ENCODE assay signal across 10 cellular contexts in genomic region chr1:14516974-14517812, GRCh38.
DNase-seq lines count a peak whose midpoint lies in the region; ATAC-seq, FAIRE-seq and TF ChIP-seq lines count a peak whose summit lies in the region.
"Had no signal": no experiment of that assay in that cellular context is flagged by ENCODE, and none has a peak within 500 bp of the region (broad histone marks: within the 10 kb centered on the region; RNA-seq: fewer than 3 reads in every experiment).

No MANE protein-coding gene starts in this region.

- H4K20me1 ChIP-seq in GM12878 (ENCODE audit: control insufficient read depth, insufficient read depth) (no peaks in the 10 kb centered on the region), keratinocyte (ENCODE audit: control insufficient read depth, extremely low read depth, insufficient read depth, low read length) (no peaks in the 10 kb centered on the region)

- RAD21 ChIA-PET in GM12878 (lab: Charles Lee; ENCODE audit: unreplicated experiment) = interaction anchor here (0.8 to 1.4 kb wide), 3 partner anchors 21 to 82 kb away, joined by 3 to 5 read pairs (median 3); no protein-coding TSS in a partner anchor

- H3K4me3 ChIP-seq in GM12878 (no peak overlapping the region), keratinocyte (ENCODE audit: control insufficient read depth in 2 of 3, extremely low read depth in 1 of 3, insufficient read depth in 2 of 3, low read depth in 1 of 3, low read length in 3 of 3) (no peak overlapping the region)

- H3K4me1 ChIP-seq in GM12878 (ENCODE audit: control insufficient read depth, insufficient read depth, low read length) (peaks cover 46% of the 10 kb centered on the region), keratinocyte (ENCODE audit: control insufficient read depth, extremely low read depth, insufficient read depth, low read length) (peaks cover 51% of the 10 kb centered on the region)

- no peak overlapping the region for H3K27ac Mint-ChIP-seq in naive thymus-derived CD8-positive, alpha-beta T cell
- H3K27ac Mint-ChIP-seq: CD14-positive monocyte had no signal

- no peak for DNase-seq in Right ventricle myocardium inferior (ENCODE audit: missing footprints)
- no peak for DNase-seq in cardiac septum (ENCODE audit: low spot score)
- peak; percentile 69 for DNase-seq in GM12878 (ENCODE audit: low read depth, low spot score)
- peak; percentile 90 for DNase-seq in keratinocyte (ENCODE audit: low read depth, low spot score)
- DNase-seq in CD1c-positive myeloid dendritic cell (ENCODE audit: extremely low spot score) = no peak
- DNase-seq in MV-4-11 (lab: John Stamatoyannopoulos, UW) = no peak
- no peak for DNase-seq in DMS 273 treated with DMSO at 0.1 percent for 48 hours (lab: John Stamatoyannopoulos, UW)
- DNase-seq in naive thymus-derived CD8-positive, alpha-beta T cell = no peak

- H3K79me2 ChIP-seq in GM12878 (ENCODE audit: control insufficient read depth, insufficient read depth, low read length) (no peaks in the 10 kb centered on the region), keratinocyte (ENCODE audit: control insufficient read depth, insufficient read depth, low read length) (no peaks in the 10 kb centered on the region)

- intact Hi-C loops in Right ventricle myocardium inferior (cut with DNase I) = no loop called here
- intact Hi-C loops in cardiac septum (cut with DNase I) = no loop called here
- intact Hi-C loops in GM12878 (cut with micrococcal nuclease; ENCODE audit: unreplicated experiment) = loop anchor here (2.0 to 5.0 kb wide), 2 partner anchors 26 to 225 kb away; no protein-coding TSS in a partner anchor

- BruUV-seq in GM12878 (replicated peaks; lab: Mats Ljungman, UMichigan) = no TSS peak

- H2AFZ ChIP-seq in GM12878 (ENCODE audit: control insufficient read depth, low read depth, low read length) (peak overlapping the region; percentile 41; the same call in 1 of the 2 replicates), keratinocyte (ENCODE audit: control insufficient read depth, low read length) (no peak overlapping the region)

- H3K27me3 Mint-ChIP-seq in naive thymus-derived CD8-positive, alpha-beta T cell = peaks cover 4 to 17% (median 6%) of the 10 kb centered on the region in 5 donors

- TF ChIP-seq EP300 in GM12878 (IDR thresholded peaks at IDR 0.05; ENCODE audit: borderline replicate concordance in 1 of 2, control insufficient read depth in 1 of 2, low read depth in 2 of 2, low read length in 2 of 2) = peak in 1 of 2 experiments; percentile 78; a peak in 1 of 4 replicates

- H3K4me2 ChIP-seq in GM12878 (ENCODE audit: control insufficient read depth, insufficient read depth) (peak overlapping the region; percentile 54), keratinocyte (ENCODE audit: control insufficient read depth, extremely low read depth, insufficient read depth, low read depth, low read length) (peak overlapping the region; percentile 39)

- ATAC-seq in Right ventricle myocardium inferior (peak; percentile 66), GM12878 (peak; percentile 74)
- no peak for ATAC-seq in naive thymus-derived CD8-positive, alpha-beta T cell

- in situ Hi-C loops in GM12878 (cut with MboI) = no loop called here

- H3K9ac ChIP-seq in GM12878 (ENCODE audit: control insufficient read depth, insufficient read depth, low read length) (no peak overlapping the region), keratinocyte (ENCODE audit: control insufficient read depth, extremely low read depth, insufficient read depth, low read length) (peak overlapping the region; percentile 59)

- 4% methylated on average over 6 of the region's 6 CpGs for WGBS in GM12878 (ENCODE audit: insufficient coverage, insufficient replicate concordance, low lambda C conversion rate, missing lambda C conversion rate)

- H3K36me3 ChIP-seq in GM12878 (ENCODE audit: control insufficient read depth in 2 of 2, insufficient read depth in 2 of 2, low read length in 1 of 2) (no peaks in the 10 kb centered on the region), keratinocyte (ENCODE audit: control insufficient read depth in 2 of 2, extremely low read depth in 1 of 2, insufficient read depth in 2 of 2, low read length in 2 of 2) (no peaks in the 10 kb centered on the region)

- FAIRE-seq in GM12878 (lab: Jason Lieb, UNC) (no peak), keratinocyte (lab: Jason Lieb, UNC) (peak; percentile 91)

- TF ChIP-seq RAD21 in GM12878 (IDR thresholded peaks at IDR 0.05; ENCODE audit: insufficient read depth, low read depth, low read length) = no peak

- H3K4me3 Mint-ChIP-seq in naive thymus-derived CD8-positive, alpha-beta T cell = no peak overlapping the region
- H3K4me3 Mint-ChIP-seq: CD14-positive monocyte; central memory CD8-positive, alpha-beta T cell had no signal

- dilution Hi-C loops in keratinocyte (cut with MboI; ENCODE audit: extremely low pct_ligation_motif_present, low sequenced_read_pairs) = no loop called here

- H3K9me1 ChIP-seq in keratinocyte (ENCODE audit: control insufficient read depth, extremely low read depth, insufficient read depth, low read length) = no peaks in the 10 kb centered on the region

- H3K27me3 ChIP-seq in GM12878 (replicated peaks in 1 of 2; ENCODE audit: control insufficient read depth in 2 of 2, insufficient read depth in 2 of 2, low read length in 1 of 2) = no peaks in the 10 kb centered on the region
- H3K27me3 ChIP-seq in keratinocyte (ENCODE audit: control insufficient read depth, extremely low read depth, insufficient read depth, low read length) = no peaks in the 10 kb centered on the region

- H3K9me3 Mint-ChIP-seq in naive thymus-derived CD8-positive, alpha-beta T cell = no peaks in the 10 kb centered on the region
- H3K9me3 Mint-ChIP-seq: central memory CD8-positive, alpha-beta T cell had no signal

- CTCF ChIA-PET in GM12878 (lab: Yijun Ruan, JAX) = interaction anchor here (1.2 kb wide), 2 partner anchors 34 to 55 kb away, joined by 3 read pairs; no protein-coding TSS in a partner anchor

- no peak for TF ChIP-seq POLR2A in GM12878 (IDR thresholded peaks at IDR 0.05; ENCODE audit: low read depth, low read length)

- H3K27ac ChIP-seq in GM12878 (ENCODE audit: control insufficient read depth, insufficient read depth) (peak overlapping the region; percentile 64), keratinocyte (ENCODE audit: control insufficient read depth, insufficient read depth, low read length) (peak overlapping the region; percentile 95)

- no peak for TF ChIP-seq CTCF in GM12878 (IDR thresholded peaks at IDR 0.05 in 2 of 3, conservative IDR thresholded peaks at IDR 0.05 in 1 of 3; ENCODE audit: control insufficient read depth in 2 of 3, extremely low read depth in 1 of 3, insufficient read depth in 1 of 3, low read depth in 3 of 3, low read length in 3 of 3)
- no peak for TF ChIP-seq CTCF in keratinocyte (optimal IDR thresholded peaks at IDR 0.05 in 1 of 3, IDR thresholded peaks at IDR 0.05 in 1 of 3, conservative IDR thresholded peaks at IDR 0.05 in 1 of 3; ENCODE audit: extremely low read depth in 1 of 3, insufficient read depth in 2 of 3, low read length in 3 of 3)

- SMC1A ChIA-PET in GM12878 (lab: Charles Lee; ENCODE audit: uncharacterized antibody, unreplicated experiment) = interaction anchor here (0.6 to 1.5 kb wide), 5 partner anchors 8 to 54 kb away, joined by 3 to 5 read pairs (median 4); no protein-coding TSS in a partner anchor

- H3K36me3 Mint-ChIP-seq in naive thymus-derived CD8-positive, alpha-beta T cell = no peaks in the 10 kb centered on the region
- H3K36me3 Mint-ChIP-seq: CD14-positive monocyte had no signal

- H3K9me3 ChIP-seq in GM12878 (replicated peaks; ENCODE audit: control insufficient read depth, insufficient read depth, low read length) (no peaks in the 10 kb centered on the region; the same call in 2 of the 3 replicates), keratinocyte (ENCODE audit: control insufficient read depth, low read depth, low read length) (peaks cover 2% of the 10 kb centered on the region)

- H3K4me1 Mint-ChIP-seq in naive thymus-derived CD8-positive, alpha-beta T cell = no peaks in the 10 kb centered on the region
- H3K4me1 Mint-ChIP-seq: CD14-positive monocyte; central memory CD8-positive, alpha-beta T cell had no signal

- POLR2A ChIA-PET in GM12878 (lab: Charles Lee) = interaction anchor here (0.8 to 1.2 kb wide), 3 partner anchors 11 to 26 kb away, joined by 3 to 4 read pairs (median 4); no protein-coding TSS in a partner anchor
- POLR2A ChIA-PET in naive thymus-derived CD8-positive, alpha-beta T cell (lab: Charles Lee) = no interaction called here

TF ChIP-seq in GM12878, 131 proteins besides CTCF, POLR2A, EP300 and RAD21 (continues in another document):
- TF ChIP-seq NFXL1 (IDR thresholded peaks at IDR 0.05; ENCODE audit: borderline replicate concordance) = no peak
- peak; percentile 69 for TF ChIP-seq YY1 (IDR thresholded peaks at IDR 0.05; ENCODE audit: low read depth, low read length)
- peak in 1 of 2 experiments; percentile 51; a peak in 1 of 4 replicates for TF ChIP-seq ETV6 (conservative IDR thresholded peaks at IDR 0.05 in 1 of 2, IDR thresholded peaks at IDR 0.05 in 1 of 2; ENCODE audit: borderline replicate concordance in 1 of 2, low read depth in 1 of 2)
- peak; percentile 73; the same call in 1 of the 2 replicates for TF ChIP-seq CREB1 (IDR thresholded peaks at IDR 0.05; ENCODE audit: low read depth)

Comparison
In these comparisons a context has a peak if more than half of its experiments do, and no peak if none do; other contexts are left out.
1. ATAC-seq: peak in Right ventricle myocardium inferior (single experiment) and GM12878 (single experiment); none in naive thymus-derived CD8-positive, alpha-beta T cell (0 of 2).
2. DNase-seq: peak in GM12878 (single experiment) and keratinocyte (single experiment); none in Right ventricle myocardium inferior (single experiment), cardiac septum (single experiment), CD1c-positive myeloid dendritic cell (single experiment), MV-4-11 (single experiment), DMS 273 treated with DMSO at 0.1 percent for 48 hours (single experiment) and naive thymus-derived CD8-positive, alpha-beta T cell (0 of 10).